Comparison of ENCODE assay signal across 8 cellular contexts in the genomic region with DNA sequence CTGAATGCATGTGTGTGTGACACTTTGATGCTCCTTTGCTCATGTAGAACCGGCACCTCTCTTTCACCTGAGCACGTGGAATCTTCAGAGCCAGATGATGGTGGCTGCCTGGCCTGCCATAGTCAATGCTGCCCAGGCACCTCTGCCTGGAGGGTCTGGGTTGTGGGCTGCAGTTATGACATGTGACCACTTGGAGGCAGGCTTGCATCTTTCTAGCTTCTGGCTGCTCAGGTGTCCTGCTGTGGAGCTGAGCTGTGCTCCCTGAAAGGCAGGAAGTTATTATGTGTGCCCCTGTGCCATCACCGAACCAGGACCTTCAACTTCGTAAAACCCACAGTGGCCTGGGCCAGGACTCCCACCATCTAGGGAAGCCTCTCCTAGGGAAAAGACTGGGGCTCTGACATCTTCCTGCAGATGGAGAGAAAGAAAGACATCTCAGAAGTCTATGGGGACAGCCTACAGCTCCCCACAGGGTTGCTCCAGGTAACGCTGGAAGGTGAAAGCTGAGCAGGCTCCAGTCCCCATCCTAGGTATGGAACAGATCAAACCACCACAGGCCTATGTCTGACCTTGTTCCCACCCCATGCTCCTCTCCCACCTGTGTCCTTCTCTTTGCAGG. TPM values are rescaled to one million over a fixed set of nuclear protein-coding genes. Genes with fewer than 3 reads are reported as not detected.
DNase-seq lines count a peak whose midpoint lies in the region; ATAC-seq, FAIRE-seq and TF ChIP-seq lines count a peak whose summit lies in the region.

No MANE protein-coding gene starts in this region.

- H3K9ac ChIP-seq in BLaER1 = no peak overlapping the region

- H3K4me1 Mint-ChIP-seq in activated CD4-positive, alpha-beta T cell treated with anti-CD3 and anti-CD28 coated beads, Interleukin-2, amount 10 ng/mL, durations not matched to agents 24 days and 14 days = peaks cover 17% of the 10 kb centered on the region

- ATAC-seq in HG03354 (IDR thresholded peaks at IDR 0.05; ENCODE audit: poor library complexity, severe bottlenecking, unreplicated experiment) (peak; percentile 78), lower lobe of right lung (peak; percentile 70 to 76)

- no peaks in the 10 kb centered on the region for H3K27me3 Mint-ChIP-seq in activated CD4-positive, alpha-beta T cell treated with anti-CD3 and anti-CD28 coated beads, Interleukin-2, amount 10 ng/mL, durations not matched to agents 24 days and 14 days

- H3K4me3 Mint-ChIP-seq in activated CD4-positive, alpha-beta T cell treated with anti-CD3 and anti-CD28 coated beads, Interleukin-2, amount 10 ng/mL, durations not matched to agents 24 days and 14 days = no peak overlapping the region

- peak; percentile 94 for FAIRE-seq in GM19239 (lab: Jason Lieb, UNC)

- H3K27ac Mint-ChIP-seq in activated CD4-positive, alpha-beta T cell treated with anti-CD3 and anti-CD28 coated beads, Interleukin-2, amount 10 ng/mL, durations not matched to agents 24 days and 14 days = peak overlapping the region; percentile 76

- H3K27me3 ChIP-seq in BLaER1 = no peaks in the 10 kb centered on the region
- H3K27me3 ChIP-seq in lower lobe of right lung (ENCODE audit: low read depth) = no peaks in the 10 kb centered on the region

- H3K27ac ChIP-seq in BLaER1 (no peak overlapping the region), lower lobe of right lung (no peak overlapping the region)

- TF ChIP-seq CTCF in lower lobe of right lung (IDR thresholded peaks at IDR 0.05) = peak; percentile 86

- intact Hi-C loops in activated CD4-positive, alpha-beta T cell treated with anti-CD3 and anti-CD28 coated beads, Interleukin-2, amount 10 ng/mL, durations not matched to agents 24 days and 14 days (cut with micrococcal nuclease) = loop anchor here (2.0 kb wide), 1 partner anchor 167 kb away; no protein-coding TSS in a partner anchor
- intact Hi-C loops in lower lobe of right lung (cut with DNase I) = no loop called here

- no peaks in the 10 kb centered on the region for H3K9me3 Mint-ChIP-seq in activated CD4-positive, alpha-beta T cell treated with anti-CD3 and anti-CD28 coated beads, Interleukin-2, amount 10 ng/mL, durations not matched to agents 24 days and 14 days

- peaks cover 38% of the 10 kb centered on the region for H3K4me1 ChIP-seq in BLaER1
- H3K4me1 ChIP-seq in lower lobe of right lung = peaks cover 6% of the 10 kb centered on the region

- H3K36me3 ChIP-seq in BLaER1 (peaks cover 25% of the 10 kb centered on the region), lower lobe of right lung (peaks cover 20% of the 10 kb centered on the region)

- H3K9me3 ChIP-seq in BLaER1 (no peaks in the 10 kb centered on the region), lower lobe of right lung (no peaks in the 10 kb centered on the region)

- H4K20me1 ChIP-seq in BLaER1 = no peaks in the 10 kb centered on the region

- H3K4me3 ChIP-seq in BLaER1 = no peak overlapping the region
- no peak overlapping the region for H3K4me3 ChIP-seq in lower lobe of right lung

- 0 out of 2 replicates have a peak overlapping the region, but pooled peaks have one; percentile 77 for H3K4me2 ChIP-seq in BLaER1

- peaks cover 38% of the 10 kb centered on the region for H3K36me3 Mint-ChIP-seq in activated CD4-positive, alpha-beta T cell treated with anti-CD3 and anti-CD28 coated beads, Interleukin-2, amount 10 ng/mL, durations not matched to agents 24 days and 14 days (ENCODE audit: low read depth)

- DNase-seq in GM19239 (ENCODE audit: insufficient read length, low spot score) = peak; percentile 91
- peak; percentile 41 for DNase-seq in NCI-H510A (lab: John Stamatoyannopoulos, UW)
- DNase-seq in activated CD4-positive, alpha-beta T cell treated with anti-CD3 and anti-CD28 coated beads, Interleukin-2, amount 10 ng/mL, durations not matched to agents 24 days and 14 days = peak; percentile 92
- peak; percentile 55 for DNase-seq in dedifferentiated amniotic fluid mesenchymal stem cell (ENCODE audit: extremely low spot score)
- DNase-seq in lower lobe of right lung = peak; percentile 67
- peak; percentile 45 to 49 for DNase-seq in stimulated activated CD8-positive, alpha-beta memory T cell treated with anti-CD3 and anti-CD28 coated beads, Interleukin-15, amount 100 ng/mL, for 48 hours (ENCODE audit: low read depth in 2 of 2)

RNA-seq across cellular contexts. Expression of a gene that starts 30.2 kb away (rescaled TPM):
- total RNA-seq in activated CD4-positive, alpha-beta T cell treated with anti-CD3 and anti-CD28 coated beads, Interleukin-2, amount 10 ng/mL, durations not matched to agents 24 days and 14 days = 268 and 278 TPM in 2 replicates
- 43.2 TPM for total RNA-seq in lower lobe of right lung

Comparison
In these comparisons a context has a peak if more than half of its experiments do, and no peak if none do; other contexts are left out.
1. DNase-seq: peak in every context shown above with its lines; median percentile 92 in activated CD4-positive, alpha-beta T cell treated with anti-CD3 and anti-CD28 coated beads, Interleukin-2, amount 10 ng/mL, durations not matched to agents 24 days and 14 days; 91 in GM19239; 67 in lower lobe of right lung; 55 in dedifferentiated amniotic fluid mesenchymal stem cell; 47 in stimulated activated CD8-positive, alpha-beta memory T cell treated with anti-CD3 and anti-CD28 coated beads, Interleukin-15, amount 100 ng/mL, for 48 hours; 41 in NCI-H510A.